Comparison of ENCODE assay signal across 28 cellular contexts in genomic region chr5:169084775-169085566, GRCh38.
"Had no signal": no experiment of that assay in that cellular context is flagged by ENCODE, and none has a peak within 500 bp of the region (broad histone marks: within the 10 kb centered on the region; RNA-seq: fewer than 3 reads in every experiment).

No MANE protein-coding gene starts in this region.

- H3K4me1 Mint-ChIP-seq: activated CD4-positive, alpha-beta memory T cell treated with anti-CD3 and anti-CD28 coated beads, Interleukin-2, amount 10 ng/mL, durations not matched to agents 7 days and 5 days; activated CD4-positive, alpha-beta T cell treated with anti-CD3 and anti-CD28 coated beads, Interleukin-2, amount 10 ng/mL, durations not matched to agents 7 days and 5 days; activated naive CD4-positive, alpha-beta T cell treated with anti-CD3 and anti-CD28 coated beads, Interleukin-2, amount 10 ng/mL, durations not matched to agents 7 days and 5 days; activated naive CD8-positive, alpha-beta T cell treated with anti-CD3 and anti-CD28 coated beads, Interleukin-2, amount 10 ng/mL, durations not matched to agents 7 days and 5 days; naive B cell; stimulated activated naive B cell treated with anti-CD40 and anti-IgM and Interleukin-4, amounts not matched to agents 10 μg/mL and 1 μg/mL and 100 μg/mL, for 72 hours had no signal

- FAIRE-seq: astrocyte had no signal

- H3K4me1 ChIP-seq: heart left ventricle, left ventricle myocardium inferior, stomach, upper lobe of left lung, vagina had no signal

- H3K4me2 ChIP-seq: smooth muscle cell had no signal

- H3K27ac ChIP-seq: heart left ventricle, left ventricle myocardium inferior, right atrium auricular region, stomach, thyroid gland, upper lobe of left lung, vagina had no signal

- DNase-seq: activated CD4-positive, alpha-beta memory T cell treated with anti-CD3 and anti-CD28 coated beads, Interleukin-2, amount 10 ng/mL, durations not matched to agents 7 days and 5 days; activated CD4-positive, alpha-beta T cell treated with anti-CD3 and anti-CD28 coated beads for 1 hour; activated CD4-positive, alpha-beta T cell treated with anti-CD3 and anti-CD28 coated beads, Interleukin-2, amount 10 ng/mL, durations not matched to agents 7 days and 5 days; activated CD8-positive, alpha-beta memory T cell treated with anti-CD3 and anti-CD28 coated beads, Interleukin-2, amount 50 U/mL, for 48 hours; activated gamma-delta T cell; activated naive CD4-positive, alpha-beta T cell treated with anti-CD3 and anti-CD28 coated beads, Interleukin-2, amount 10 ng/mL, durations not matched to agents 7 days and 5 days; activated naive CD8-positive, alpha-beta T cell treated with anti-CD3 and anti-CD28 coated beads, Interleukin-2, amount 10 ng/mL, durations not matched to agents 7 days and 5 days; activated T-cell treated with anti-CD3 and anti-CD28 coated beads, Interleukin-2, amount 50 U/mL, for 24 hours; caudate nucleus; cortex of kidney; foreskin fibroblast; heart left ventricle; left ventricle myocardium inferior; naive B cell; stimulated activated CD4-positive, alpha-beta T cell treated with anti-CD3 and anti-CD28 coated beads, Interleukin-2, amount 100 ng/mL, for 24 hours; stimulated activated naive B cell treated with anti-CD40 and anti-IgM and Interleukin-4, amounts not matched to agents 10 μg/mL and 1 μg/mL and 100 μg/mL, for 72 hours; stomach; T-helper 9 cell; thyroid gland; upper lobe of left lung had no signal

- H3K4me3 Mint-ChIP-seq: activated CD4-positive, alpha-beta memory T cell treated with anti-CD3 and anti-CD28 coated beads, Interleukin-2, amount 10 ng/mL, durations not matched to agents 7 days and 5 days; activated CD4-positive, alpha-beta T cell treated with anti-CD3 and anti-CD28 coated beads, Interleukin-2, amount 10 ng/mL, durations not matched to agents 7 days and 5 days; activated naive CD4-positive, alpha-beta T cell treated with anti-CD3 and anti-CD28 coated beads, Interleukin-2, amount 10 ng/mL, durations not matched to agents 7 days and 5 days; activated naive CD8-positive, alpha-beta T cell treated with anti-CD3 and anti-CD28 coated beads, Interleukin-2, amount 10 ng/mL, durations not matched to agents 7 days and 5 days; activated T-cell treated with anti-CD3 and anti-CD28 coated beads, Interleukin-2, amount 50 U/mL, for 24 hours; naive B cell; neural crest cell; stimulated activated naive B cell treated with anti-CD40 and anti-IgM and Interleukin-4, amounts not matched to agents 10 μg/mL and 1 μg/mL and 100 μg/mL, for 72 hours; T-helper 1 cell treated with Interleukin-12 subunit alpha and Interleukin-12 subunit beta and Interleukin-4 antibody, amounts not matched to agents 30 μg/mL and 1 μg/mL, for 36 hours had no signal

- H3K36me3 Mint-ChIP-seq: activated naive CD4-positive, alpha-beta T cell treated with anti-CD3 and anti-CD28 coated beads, Interleukin-2, amount 10 ng/mL, durations not matched to agents 7 days and 5 days; activated naive CD8-positive, alpha-beta T cell treated with anti-CD3 and anti-CD28 coated beads, Interleukin-2, amount 10 ng/mL, durations not matched to agents 7 days and 5 days; stimulated activated naive B cell treated with anti-CD40 and anti-IgM and Interleukin-4, amounts not matched to agents 10 μg/mL and 1 μg/mL and 100 μg/mL, for 72 hours had no signal

- ATAC-seq: esophagus mucosa; heart left ventricle; stimulated activated naive B cell treated with anti-CD40 and anti-IgM and Interleukin-4, amounts not matched to agents 10 μg/mL and 1 μg/mL and 100 μg/mL, for 72 hours had no signal

- H3K4me3 ChIP-seq: heart left ventricle, left ventricle myocardium inferior, lung, right atrium auricular region, smooth muscle cell, stomach, thyroid gland, upper lobe of left lung, vagina had no signal

- H3K9me3 ChIP-seq: heart left ventricle, right atrium auricular region, thyroid gland, vagina had no signal

- H3K9me3 Mint-ChIP-seq: activated CD4-positive, alpha-beta memory T cell treated with anti-CD3 and anti-CD28 coated beads, Interleukin-2, amount 10 ng/mL, durations not matched to agents 7 days and 5 days; activated CD4-positive, alpha-beta T cell treated with anti-CD3 and anti-CD28 coated beads, Interleukin-2, amount 10 ng/mL, durations not matched to agents 7 days and 5 days; activated naive CD4-positive, alpha-beta T cell treated with anti-CD3 and anti-CD28 coated beads, Interleukin-2, amount 10 ng/mL, durations not matched to agents 7 days and 5 days; activated naive CD8-positive, alpha-beta T cell treated with anti-CD3 and anti-CD28 coated beads, Interleukin-2, amount 10 ng/mL, durations not matched to agents 7 days and 5 days; activated T-cell treated with anti-CD3 and anti-CD28 coated beads, Interleukin-2, amount 50 U/mL, for 24 hours; neural crest cell; T-helper 1 cell treated with Interleukin-12 subunit alpha and Interleukin-12 subunit beta and Interleukin-4 antibody, amounts not matched to agents 30 μg/mL and 1 μg/mL, for 36 hours had no signal

- H3K27ac Mint-ChIP-seq: activated CD4-positive, alpha-beta memory T cell treated with anti-CD3 and anti-CD28 coated beads, Interleukin-2, amount 10 ng/mL, durations not matched to agents 7 days and 5 days; activated CD4-positive, alpha-beta T cell treated with anti-CD3 and anti-CD28 coated beads, Interleukin-2, amount 10 ng/mL, durations not matched to agents 7 days and 5 days; activated naive CD4-positive, alpha-beta T cell treated with anti-CD3 and anti-CD28 coated beads, Interleukin-2, amount 10 ng/mL, durations not matched to agents 7 days and 5 days; activated naive CD8-positive, alpha-beta T cell treated with anti-CD3 and anti-CD28 coated beads, Interleukin-2, amount 10 ng/mL, durations not matched to agents 7 days and 5 days; activated T-cell treated with anti-CD3 and anti-CD28 coated beads, Interleukin-2, amount 50 U/mL, for 24 hours; stimulated activated naive B cell treated with anti-CD40 and anti-IgM and Interleukin-4, amounts not matched to agents 10 μg/mL and 1 μg/mL and 100 μg/mL, for 72 hours; T-helper 1 cell treated with Interleukin-12 subunit alpha and Interleukin-12 subunit beta and Interleukin-4 antibody, amounts not matched to agents 30 μg/mL and 1 μg/mL, for 36 hours had no signal

- H3K27me3 Mint-ChIP-seq: activated CD4-positive, alpha-beta memory T cell treated with anti-CD3 and anti-CD28 coated beads, Interleukin-2, amount 10 ng/mL, durations not matched to agents 7 days and 5 days; activated CD4-positive, alpha-beta T cell treated with anti-CD3 and anti-CD28 coated beads, Interleukin-2, amount 10 ng/mL, durations not matched to agents 7 days and 5 days; activated naive CD8-positive, alpha-beta T cell treated with anti-CD3 and anti-CD28 coated beads, Interleukin-2, amount 10 ng/mL, durations not matched to agents 7 days and 5 days; stimulated activated naive B cell treated with anti-CD40 and anti-IgM and Interleukin-4, amounts not matched to agents 10 μg/mL and 1 μg/mL and 100 μg/mL, for 72 hours had no signal

- H3K27me3 ChIP-seq: heart left ventricle, right atrium auricular region, stomach, thyroid gland, upper lobe of left lung, vagina had no signal

- H3K36me3 ChIP-seq: heart left ventricle, left ventricle myocardium inferior, right atrium auricular region, stomach, thyroid gland, upper lobe of left lung, vagina had no signal
